8 cellular contexts compared by ENCODE assay signal in the genomic region with DNA sequence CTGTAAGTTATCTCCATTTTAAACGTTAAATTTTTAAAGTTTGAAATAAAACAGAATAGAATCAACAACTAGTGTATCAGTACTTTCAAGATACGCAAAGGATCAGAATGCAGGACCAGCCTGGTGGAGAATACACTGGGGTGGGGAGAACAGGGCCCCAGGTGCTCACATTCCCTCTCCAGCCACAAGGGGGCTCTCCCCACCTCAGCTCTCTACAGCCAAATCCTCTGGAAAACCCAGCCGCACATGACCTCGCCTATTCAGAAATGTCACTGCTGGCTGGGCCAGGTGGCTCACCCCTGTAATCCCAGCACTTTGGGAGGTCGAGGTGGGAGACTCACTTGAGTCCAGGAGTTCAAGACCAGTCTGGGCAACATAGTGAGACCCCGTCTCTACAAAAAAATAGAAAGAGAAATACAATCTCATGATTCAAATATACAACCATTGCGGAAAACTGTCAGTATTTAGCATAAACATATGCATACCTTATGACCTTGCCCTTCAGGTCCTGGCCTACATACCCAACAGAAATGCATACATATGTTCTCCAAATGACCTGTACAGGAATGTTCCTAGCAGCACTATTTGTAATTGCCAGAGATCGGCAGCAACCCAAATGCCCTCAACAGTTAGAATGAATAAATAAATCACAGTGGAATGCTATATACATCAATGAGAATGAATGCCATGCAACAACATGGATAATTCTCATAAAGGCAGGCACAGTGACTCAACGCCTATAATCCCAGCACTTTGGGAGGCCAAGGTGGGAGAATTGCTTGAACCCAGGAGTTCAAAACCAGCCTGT. TPM values are rescaled to one million over a fixed set of nuclear protein-coding genes. Genes with fewer than 3 reads are reported as not detected.
A peak's percentile ranks its signal among the peaks of the same experiment; 100 is the strongest.
DNase-seq lines count a peak whose midpoint lies in the region; ATAC-seq, FAIRE-seq and TF ChIP-seq lines count a peak whose summit lies in the region.

No MANE protein-coding gene starts in this region.

- no peak for TF ChIP-seq POLR2A in H54 (IDR thresholded peaks at IDR 0.05; ENCODE audit: low read depth, low read length)
- TF ChIP-seq POLR2A in stomach (IDR thresholded peaks at IDR 0.05): no peak

- DNase-seq in BE2C (peak; percentile 67), H54 (ENCODE audit: insufficient read length, low spot score) (peak; percentile 63), NCI-H82 (lab: John Stamatoyannopoulos, UW) (peak; percentile 83), natural killer cell (peak; percentile 52), stomach (peak; percentile 69)
- DNase-seq in activated CD8-positive, alpha-beta T cell treated with anti-CD3 and anti-CD28 coated beads, Interleukin-2, amount 10 ng/mL, durations not matched to agents 7 days and 5 days: peak; percentile 74
- peak; percentile 53 to 68 (median 61) for DNase-seq in effector memory CD8-positive, alpha-beta T cell

- H3K27me3 ChIP-seq in BE2C (no peaks in the 10 kb centered on the region), stomach (no peaks in the 10 kb centered on the region)

- H3K36me3 ChIP-seq in BE2C (no peaks in the 10 kb centered on the region), stomach (no peaks in the 10 kb centered on the region)

- peak; percentile 84 for TF ChIP-seq CTCF in BE2C (IDR thresholded peaks at IDR 0.05; ENCODE audit: low read depth, low read length)
- peak; percentile 90 for TF ChIP-seq CTCF in natural killer cell (IDR thresholded peaks at IDR 0.05)
- TF ChIP-seq CTCF in stomach (IDR thresholded peaks at IDR 0.05): peak in 5 of 7 experiments; percentile 48 to 76 (median 67)

- H3K9me3 ChIP-seq in BE2C (no peaks in the 10 kb centered on the region), stomach (no peaks in the 10 kb centered on the region)

- H3K4me3 ChIP-seq in BE2C (ENCODE audit: low read depth, low read length) (no peak overlapping the region), stomach (no peak overlapping the region)

- H3K27me3 Mint-ChIP-seq in activated CD8-positive, alpha-beta T cell treated with anti-CD3 and anti-CD28 coated beads, Interleukin-2, amount 10 ng/mL, durations not matched to agents 7 days and 5 days (ENCODE audit: low read depth): no peaks in the 10 kb centered on the region
- no peaks in the 10 kb centered on the region for H3K27me3 Mint-ChIP-seq in effector memory CD8-positive, alpha-beta T cell
- H3K27me3 Mint-ChIP-seq in natural killer cell (ENCODE audit: low read depth in 2 of 2): no peaks in the 10 kb centered on the region

- peak; percentile 96 for ATAC-seq in activated CD8-positive, alpha-beta T cell treated with anti-CD3 and anti-CD28 coated beads, Interleukin-2, amount 10 ng/mL, durations not matched to agents 7 days and 5 days
- peak; percentile 79 for ATAC-seq in effector memory CD8-positive, alpha-beta T cell (replicated peaks)
- peak; percentile 91 to 99 (median 98) for ATAC-seq in natural killer cell
- ATAC-seq in GM21515 (IDR thresholded peaks at IDR 0.05; ENCODE audit: unreplicated experiment): no peak

- no peaks in the 10 kb centered on the region for H3K9me3 Mint-ChIP-seq in activated CD8-positive, alpha-beta T cell treated with anti-CD3 and anti-CD28 coated beads, Interleukin-2, amount 10 ng/mL, durations not matched to agents 7 days and 5 days (ENCODE audit: insufficient read depth)
- no peaks in the 10 kb centered on the region for H3K9me3 Mint-ChIP-seq in effector memory CD8-positive, alpha-beta T cell
- H3K9me3 Mint-ChIP-seq in natural killer cell: no peaks in the 10 kb centered on the region

- H3K4me3 Mint-ChIP-seq in activated CD8-positive, alpha-beta T cell treated with anti-CD3 and anti-CD28 coated beads, Interleukin-2, amount 10 ng/mL, durations not matched to agents 7 days and 5 days: no peak overlapping the region
- peak overlapping the region in 1 of 2 donors; percentile 13 for H3K4me3 Mint-ChIP-seq in effector memory CD8-positive, alpha-beta T cell
- no peak overlapping the region for H3K4me3 Mint-ChIP-seq in natural killer cell

- POLR2A ChIA-PET in activated CD8-positive, alpha-beta T cell treated with anti-CD3 and anti-CD28 coated beads, Interleukin-2, amount 10 ng/mL, durations not matched to agents 7 days and 5 days (lab: Charles Lee): interaction anchor here (1.6 kb wide), 1 partner anchor 86 kb away, joined by 7 read pairs; no protein-coding TSS in a partner anchor

- CTCF ChIA-PET in activated CD8-positive, alpha-beta T cell treated with anti-CD3 and anti-CD28 coated beads, Interleukin-2, amount 10 ng/mL, durations not matched to agents 7 days and 5 days (lab: Charles Lee): interaction anchor here (0.6 to 3.1 kb wide), 23 partner anchors 9 to 235 kb away, joined by 3 to 70 read pairs (median 4); partner anchors contain the start of genes IRGQ, PHLDB3 and ZNF576

- intact Hi-C loops in natural killer cell (cut with micrococcal nuclease): loop anchor here (1.0 kb wide), 2 partner anchors 86 to 219 kb away; no protein-coding TSS in a partner anchor
- intact Hi-C loops in stomach (cut with DNase I; ENCODE audit: low total_unique reads): no loop called here

- no peak overlapping the region for H3K27ac Mint-ChIP-seq in activated CD8-positive, alpha-beta T cell treated with anti-CD3 and anti-CD28 coated beads, Interleukin-2, amount 10 ng/mL, durations not matched to agents 7 days and 5 days
- H3K27ac Mint-ChIP-seq in effector memory CD8-positive, alpha-beta T cell: peak overlapping the region in 1 of 2 donors; percentile 31
- H3K27ac Mint-ChIP-seq in natural killer cell: peak overlapping the region in 1 of 2 donors; percentile 29

- 48 to 52% (median 49%) methylated on average over 8 to 9 of the region's 9 CpGs for WGBS in stomach, 5 donors

- no peak for TF ChIP-seq EP300 in stomach (IDR thresholded peaks at IDR 0.05)

- H3K4me1 Mint-ChIP-seq in activated CD8-positive, alpha-beta T cell treated with anti-CD3 and anti-CD28 coated beads, Interleukin-2, amount 10 ng/mL, durations not matched to agents 7 days and 5 days (ENCODE audit: low read depth): peaks cover 22% of the 10 kb centered on the region
- H3K4me1 Mint-ChIP-seq in effector memory CD8-positive, alpha-beta T cell (ENCODE audit: low read depth in 2 of 2): peaks cover 12 to 20% of the 10 kb centered on the region in 2 donors
- H3K4me1 Mint-ChIP-seq in natural killer cell: peaks cover 16 to 18% of the 10 kb centered on the region in 2 donors

- H3K27ac ChIP-seq in stomach: no peak overlapping the region

- FAIRE-seq in H54 (lab: Jason Lieb, UNC): no peak

- no peaks in the 10 kb centered on the region for H3K36me3 Mint-ChIP-seq in activated CD8-positive, alpha-beta T cell treated with anti-CD3 and anti-CD28 coated beads, Interleukin-2, amount 10 ng/mL, durations not matched to agents 7 days and 5 days (ENCODE audit: low read depth)
- peaks cover 3% of the 10 kb centered on the region for H3K36me3 Mint-ChIP-seq in effector memory CD8-positive, alpha-beta T cell (ENCODE audit: insufficient read depth)
- H3K36me3 Mint-ChIP-seq in natural killer cell: no peaks in the 10 kb centered on the region

- H3K4me1 ChIP-seq in BE2C (no peaks in the 10 kb centered on the region), stomach (peaks cover 4 to 15% (median 6%) of the 10 kb centered on the region in 4 donors)

RNA-seq across cellular contexts. Expression of gene TEX101, which starts 18.4 kb away (rescaled TPM):
- polyA plus RNA-seq in BE2C (2012; ENCODE audit: insufficient read depth, insufficient read length, low read depth): 0.56 TPM
- total RNA-seq in activated CD8-positive, alpha-beta T cell treated with anti-CD3 and anti-CD28 coated beads, Interleukin-2, amount 10 ng/mL, durations not matched to agents 7 days and 5 days: not detected
- 1 to 10 TPM in 1 of 3 donors, not detected in 2; 1.4 TPM for total RNA-seq in natural killer cell
- total RNA-seq in stomach: not detected
- polyA plus RNA-seq in stomach: under 1 TPM in 1 of 3 donors, not detected in 2; 0.28 TPM

RNA-seq across cellular contexts. Expression of gene LYPD3, which starts 32.3 kb away (rescaled TPM):
- polyA plus RNA-seq in BE2C (2012; ENCODE audit: insufficient read depth, insufficient read length, low read depth): not detected
- 1 to 10 TPM in 1 of 2 experiments, under 1 TPM in 1; 0.68 to 1.1 TPM for total RNA-seq in activated CD8-positive, alpha-beta T cell treated with anti-CD3 and anti-CD28 coated beads, Interleukin-2, amount 10 ng/mL, durations not matched to agents 7 days and 5 days
- 1 to 10 TPM; 1.3 to 2.4 (median 1.7) TPM for total RNA-seq in natural killer cell
- total RNA-seq in stomach: under 1 TPM in 3 of 5 donors, not detected in 2; 0.29 to 0.55 (median 0.45) TPM
- polyA plus RNA-seq in stomach: 10 to 100 TPM in 1 of 3 donors, 1 to 10 TPM in 1, under 1 TPM in 1; 0.76 to 72.4 (median 2.2) TPM
